1 cellular context compared by ENCODE assay signal in genomic region chr13:71808708-71809107, GRCh38.
TF ChIP-seq lines count a peak whose summit lies in the region.

No MANE protein-coding gene starts in this region.

TF ChIP-seq in SK-N-SH, 30 proteins besides CTCF, POLR2A, EP300 and RAD21 (continued from another document):
- TF ChIP-seq, protein P1, sequence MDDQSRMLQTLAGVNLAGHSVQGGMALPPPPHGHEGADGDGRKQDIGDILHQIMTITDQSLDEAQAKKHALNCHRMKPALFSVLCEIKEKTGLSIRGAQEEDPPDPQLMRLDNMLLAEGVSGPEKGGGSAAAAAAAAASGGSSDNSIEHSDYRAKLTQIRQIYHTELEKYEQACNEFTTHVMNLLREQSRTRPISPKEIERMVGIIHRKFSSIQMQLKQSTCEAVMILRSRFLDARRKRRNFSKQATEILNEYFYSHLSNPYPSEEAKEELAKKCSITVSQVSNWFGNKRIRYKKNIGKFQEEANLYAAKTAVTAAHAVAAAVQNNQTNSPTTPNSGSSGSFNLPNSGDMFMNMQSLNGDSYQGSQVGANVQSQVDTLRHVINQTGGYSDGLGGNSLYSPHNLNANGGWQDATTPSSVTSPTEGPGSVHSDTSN (IDR thresholded peaks at IDR 0.05) = no peak
- TF ChIP-seq MAX (IDR thresholded peaks at IDR 0.05; ENCODE audit: low read depth) (no peak), ELF1 (IDR thresholded peaks at IDR 0.05) (no peak)
